15 cellular contexts compared by ENCODE assay signal in the genomic region with DNA sequence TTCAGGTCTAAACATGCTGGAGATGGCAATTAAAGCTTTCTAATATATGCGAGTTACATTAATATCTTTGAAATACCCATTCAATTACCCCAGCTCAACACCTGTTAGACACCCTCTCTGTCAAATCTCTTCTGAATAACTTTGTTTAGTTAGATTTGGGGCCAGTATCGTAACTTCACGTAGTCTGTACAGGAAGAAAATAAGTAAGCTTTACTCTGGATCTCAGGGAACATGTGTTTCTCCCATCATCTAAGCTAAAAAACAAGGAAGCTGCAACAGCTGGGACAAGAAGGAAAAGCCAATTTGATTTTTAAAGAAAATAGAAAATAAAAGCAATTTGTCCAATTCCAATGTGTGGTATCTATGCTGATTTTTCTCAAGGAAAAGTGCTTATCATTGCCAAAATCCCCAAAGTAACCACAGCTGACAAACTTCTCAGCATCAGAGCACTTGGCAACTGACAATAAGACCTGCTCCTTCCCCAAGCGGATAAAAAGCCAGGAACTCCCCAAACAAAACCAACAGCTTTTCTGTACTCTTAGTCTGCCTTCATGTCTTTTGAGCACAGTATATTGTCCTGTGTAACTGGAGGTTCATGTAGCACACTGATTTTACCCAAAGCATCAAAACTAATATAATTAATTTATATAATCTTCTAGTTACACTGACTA.
A peak's percentile ranks its signal among the peaks of the same experiment; 100 is the strongest.
DNase-seq lines count a peak whose midpoint lies in the region; ATAC-seq, FAIRE-seq and TF ChIP-seq lines count a peak whose summit lies in the region.
"Had no signal": no experiment of that assay in that cellular context is flagged by ENCODE, and none has a peak within 500 bp of the region (broad histone marks: within the 10 kb centered on the region; RNA-seq: fewer than 3 reads in every experiment).

No MANE protein-coding gene starts in this region.

- H3K4me1 ChIP-seq in HCT116 (ENCODE audit: control insufficient read depth in 1 of 2, insufficient read depth in 2 of 2, low read length in 2 of 2) (peaks cover 5 to 16% of the 10 kb centered on the region in 2 experiments), heart left ventricle (peaks cover 0 to 42% (median 24%) of the 10 kb centered on the region in 12 donors), rectal smooth muscle tissue (ENCODE audit: control insufficient read depth, insufficient read depth, low read length) (peaks cover 4% of the 10 kb centered on the region), kidney (ENCODE audit: control insufficient read depth in 1 of 2, insufficient read depth in 1 of 2, low read depth in 1 of 2, low read length in 2 of 2) (peaks cover 2% of the 10 kb centered on the region in 2 donors), colonic mucosa (no peaks in the 10 kb centered on the region)
- H3K4me1 ChIP-seq: BLaER1, Caco-2 had no signal

- RAD21 ChIA-PET in HCT116 (lab: Charles Lee; ENCODE audit: low non-redundant PET in 1 of 2, low total read pairs in 2 of 2, uncharacterized antibody in 2 of 2, unreplicated experiment in 2 of 2) = no interaction called here

- no peak overlapping the region for H3K4me3 ChIP-seq in HCT116 (replicated peaks in 1 of 2; ENCODE audit: low read depth in 1 of 2, low read length in 2 of 2)
- H3K4me3 ChIP-seq in heart left ventricle = no peak overlapping the region
- no peak overlapping the region for H3K4me3 ChIP-seq in rectal smooth muscle tissue (ENCODE audit: low read length)
- H3K4me3 ChIP-seq in kidney (ENCODE audit: low read length in 2 of 2) = no peak overlapping the region
- no peak overlapping the region for H3K4me3 ChIP-seq in colonic mucosa
- H3K4me3 ChIP-seq: BLaER1, GM23338 had no signal

- no peak for TF ChIP-seq POLR2A in HCT116 (IDR thresholded peaks at IDR 0.05; ENCODE audit: borderline replicate concordance, extremely low read depth, insufficient read depth, insufficient read length)
- TF ChIP-seq POLR2A in heart left ventricle (IDR thresholded peaks at IDR 0.05) = no peak

- TF ChIP-seq RAD21 in HCT116 (IDR thresholded peaks at IDR 0.05; ENCODE audit: low read depth) = no peak

- no peaks in the 10 kb centered on the region for H4K20me1 ChIP-seq in HCT116 (ENCODE audit: insufficient read depth)
- H4K20me1 ChIP-seq: BLaER1 had no signal

- no TSS peak for BruUV-seq in HCT116 (replicated peaks; lab: Mats Ljungman, UMichigan)

- POLR2A ChIA-PET in HCT116 (lab: Charles Lee) = interaction anchor here (1.1 kb wide), 1 partner anchor 10 kb away, joined by 3 read pairs; no protein-coding TSS in a partner anchor

- intact Hi-C loops in HCT116 (cut with micrococcal nuclease) = no loop called here
- intact Hi-C loops in heart left ventricle (cut with DNase I) = no loop called here
- intact Hi-C loops in kidney (cut with DNase I) = no loop called here
- intact Hi-C loops in colonic mucosa (cut with DNase I) = no loop called here

- CTCF ChIA-PET in HCT116 (lab: Charles Lee) = no interaction called here

- no peaks in the 10 kb centered on the region for H3K79me2 ChIP-seq in HCT116 (ENCODE audit: insufficient read depth, low read length)

- no peak for FAIRE-seq in kidney (lab: Jason Lieb, UNC)

- peak overlapping the region; percentile 46 for H3K4me2 ChIP-seq in HCT116 (ENCODE audit: low read length)
- H3K4me2 ChIP-seq: BLaER1, GM23338 had no signal

- no peaks in the 10 kb centered on the region for H3K9me3 ChIP-seq in HCT116 (ENCODE audit: control insufficient read depth in 1 of 2, insufficient read depth in 1 of 2, low read depth in 1 of 2, low read length in 2 of 2)
- H3K9me3 ChIP-seq in heart left ventricle = no peaks in the 10 kb centered on the region
- H3K9me3 ChIP-seq in kidney (ENCODE audit: control insufficient read depth in 1 of 2, low read length in 2 of 2) = no peaks in the 10 kb centered on the region
- H3K9me3 ChIP-seq in colonic mucosa = no peaks in the 10 kb centered on the region
- H3K9me3 ChIP-seq: BLaER1, Caco-2 had no signal

- no peaks in the 10 kb centered on the region for H3K27me3 ChIP-seq in HCT116 (ENCODE audit: insufficient read depth, low read length)
- no peaks in the 10 kb centered on the region for H3K27me3 ChIP-seq in heart left ventricle
- H3K27me3 ChIP-seq in rectal smooth muscle tissue (ENCODE audit: control insufficient read depth, insufficient read depth, low read length) = no peaks in the 10 kb centered on the region
- no peaks in the 10 kb centered on the region for H3K27me3 ChIP-seq in colonic mucosa
- H3K27me3 ChIP-seq: BLaER1 had no signal

- H3K9ac ChIP-seq in HCT116 (ENCODE audit: low read length) = no peak overlapping the region
- H3K9ac ChIP-seq in rectal smooth muscle tissue (ENCODE audit: low read length) = no peak overlapping the region
- no peak overlapping the region for H3K9ac ChIP-seq in kidney (ENCODE audit: low read length in 2 of 2)
- H3K9ac ChIP-seq in colonic mucosa (ENCODE audit: low read depth in 2 of 2, low read length in 2 of 2) = no peak overlapping the region
- H3K9ac ChIP-seq: BLaER1 had no signal

- ATAC-seq in HCT116 (no peak), heart left ventricle (peak in 3 of 4 donors; percentile 36 to 52 (median 51))
- ATAC-seq: GM23338 had no signal

- H3K36me3 ChIP-seq in HCT116 (ENCODE audit: control insufficient read depth in 1 of 2, insufficient read depth in 2 of 2, low read length in 2 of 2) = no peaks in the 10 kb centered on the region
- H3K36me3 ChIP-seq in heart left ventricle = no peaks in the 10 kb centered on the region
- H3K36me3 ChIP-seq in rectal smooth muscle tissue (ENCODE audit: control insufficient read depth, insufficient read depth, low read length) = no peaks in the 10 kb centered on the region
- no peaks in the 10 kb centered on the region for H3K36me3 ChIP-seq in kidney (ENCODE audit: control insufficient read depth in 1 of 2, insufficient read depth in 2 of 2, low read length in 2 of 2)
- H3K36me3 ChIP-seq in colonic mucosa = no peaks in the 10 kb centered on the region
- H3K36me3 ChIP-seq: BLaER1 had no signal

- TF ChIP-seq CTCF in HCT116 (IDR thresholded peaks at IDR 0.05 in 2 of 3, conservative IDR thresholded peaks at IDR 0.05 in 1 of 3; ENCODE audit: borderline replicate concordance in 1 of 3, insufficient read depth in 1 of 3, low read depth in 2 of 3, low read length in 2 of 3) (no peak), heart left ventricle (IDR thresholded peaks at IDR 0.05) (no peak), kidney (IDR thresholded peaks at IDR 0.05; ENCODE audit: borderline replicate concordance, extremely low read depth, insufficient read depth) (no peak), colonic mucosa (IDR thresholded peaks at IDR 0.05) (no peak)

- H3K9me2 ChIP-seq in HCT116 (ENCODE audit: insufficient read depth) = no peaks in the 10 kb centered on the region

- WGBS in heart left ventricle, 4 donors = 54 to 63% (median 59%) methylated on average over 4 of the region's 4 CpGs

- H2AFZ ChIP-seq in HCT116 (ENCODE audit: low read depth, low read length, poor library complexity, severe bottlenecking) = no peak overlapping the region
- H2AFZ ChIP-seq: GM23338 had no signal

- H3K27ac ChIP-seq in HCT116 (ENCODE audit: low read depth, low read length) (no peak overlapping the region), heart left ventricle (peak overlapping the region in 10 of 12 donors; percentile 2 to 64 (median 24)), rectal smooth muscle tissue (ENCODE audit: low read depth, low read length) (peak overlapping the region; percentile 28), kidney (ENCODE audit: low read depth in 2 of 2, low read length in 2 of 2) (no peak overlapping the region), colonic mucosa (no peak overlapping the region)
- H3K27ac ChIP-seq: 22Rv1, BLaER1 had no signal

- peak; percentile 30 for DNase-seq in DMS 273 (lab: John Stamatoyannopoulos, UW; ENCODE audit: unreplicated experiment)
- no peak for DNase-seq in DMS 273 treated with DMSO at 0.1 percent for 48 hours (lab: John Stamatoyannopoulos, UW)
- DNase-seq in HCT116 (ENCODE audit: low read depth, low spot score) = no peak
- DNase-seq in heart left ventricle = no peak
- no peak for DNase-seq in kidney
- no peak for DNase-seq in colonic mucosa
- DNase-seq: AML-193; Caco-2; CD8-positive, alpha-beta memory T cell; H7; IMR-90 had no signal

TF ChIP-seq in HCT116, 20 proteins besides CTCF, POLR2A, EP300 and RAD21:
- no peak for TF ChIP-seq CEBPB (IDR thresholded peaks at IDR 0.05; ENCODE audit: low read depth)
- TF ChIP-seq ZNF274 (IDR thresholded peaks at IDR 0.05; ENCODE audit: low read depth, low read length) = no peak
- TF ChIP-seq FOSL1 (IDR thresholded peaks at IDR 0.05; ENCODE audit: low read depth) = no peak
- no peak for TF ChIP-seq TCF7L2 (IDR thresholded peaks at IDR 0.05; ENCODE audit: borderline replicate concordance, extremely low read depth, insufficient read depth, insufficient read length)
- no peak for TF ChIP-seq CBX3 (IDR thresholded peaks at IDR 0.05; ENCODE audit: low read depth)
- TF ChIP-seq, protein P1, sequence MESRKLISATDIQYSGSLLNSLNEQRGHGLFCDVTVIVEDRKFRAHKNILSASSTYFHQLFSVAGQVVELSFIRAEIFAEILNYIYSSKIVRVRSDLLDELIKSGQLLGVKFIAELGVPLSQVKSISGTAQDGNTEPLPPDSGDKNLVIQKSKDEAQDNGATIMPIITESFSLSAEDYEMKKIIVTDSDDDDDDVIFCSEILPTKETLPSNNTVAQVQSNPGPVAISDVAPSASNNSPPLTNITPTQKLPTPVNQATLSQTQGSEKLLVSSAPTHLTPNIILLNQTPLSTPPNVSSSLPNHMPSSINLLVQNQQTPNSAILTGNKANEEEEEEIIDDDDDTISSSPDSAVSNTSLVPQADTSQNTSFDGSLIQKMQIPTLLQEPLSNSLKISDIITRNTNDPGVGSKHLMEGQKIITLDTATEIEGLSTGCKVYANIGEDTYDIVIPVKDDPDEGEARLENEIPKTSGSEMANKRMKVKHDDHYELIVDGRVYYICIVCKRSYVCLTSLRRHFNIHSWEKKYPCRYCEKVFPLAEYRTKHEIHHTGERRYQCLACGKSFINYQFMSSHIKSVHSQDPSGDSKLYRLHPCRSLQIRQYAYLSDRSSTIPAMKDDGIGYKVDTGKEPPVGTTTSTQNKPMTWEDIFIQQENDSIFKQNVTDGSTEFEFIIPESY (IDR thresholded peaks at IDR 0.05; ENCODE audit: extremely low read depth, insufficient replicate concordance, low read length) = no peak
TF ChIP-seq in HCT116: peak in this region for 0.

Comparison
In these comparisons a context has a peak if more than half of its experiments do, and no peak if none do; other contexts are left out.
1. H3K27ac ChIP-seq: peak in heart left ventricle (10 of 12) and rectal smooth muscle tissue (single experiment); none in HCT116 (single experiment), kidney (0 of 2) and colonic mucosa (single experiment).